1 cellular context compared by ENCODE assay signal in the genomic region with DNA sequence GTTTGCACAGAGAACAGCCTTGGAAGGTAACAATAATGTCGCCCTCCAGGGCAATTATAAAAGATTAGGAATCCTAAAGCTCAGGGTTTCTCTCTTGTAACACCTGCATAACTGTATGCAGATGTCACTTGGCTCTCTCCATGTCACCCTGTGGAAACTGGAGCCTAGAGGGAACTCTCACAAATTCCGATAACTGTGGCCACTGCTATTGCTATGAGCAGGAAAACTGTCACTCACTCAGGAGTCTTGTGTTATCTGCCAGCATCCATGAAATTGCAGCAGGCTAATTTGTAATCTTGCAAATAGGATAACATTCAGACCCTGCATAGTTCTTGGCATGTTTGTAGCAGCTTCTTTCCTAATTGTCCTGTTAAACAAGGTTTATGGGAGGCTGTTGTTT.
TF ChIP-seq lines count a peak whose summit lies in the region.

No MANE protein-coding gene starts in this region.

TF ChIP-seq in GM23338, 12 proteins besides CTCF, POLR2A, EP300 and RAD21 (continued from another document):
- TF ChIP-seq, protein P1, sequence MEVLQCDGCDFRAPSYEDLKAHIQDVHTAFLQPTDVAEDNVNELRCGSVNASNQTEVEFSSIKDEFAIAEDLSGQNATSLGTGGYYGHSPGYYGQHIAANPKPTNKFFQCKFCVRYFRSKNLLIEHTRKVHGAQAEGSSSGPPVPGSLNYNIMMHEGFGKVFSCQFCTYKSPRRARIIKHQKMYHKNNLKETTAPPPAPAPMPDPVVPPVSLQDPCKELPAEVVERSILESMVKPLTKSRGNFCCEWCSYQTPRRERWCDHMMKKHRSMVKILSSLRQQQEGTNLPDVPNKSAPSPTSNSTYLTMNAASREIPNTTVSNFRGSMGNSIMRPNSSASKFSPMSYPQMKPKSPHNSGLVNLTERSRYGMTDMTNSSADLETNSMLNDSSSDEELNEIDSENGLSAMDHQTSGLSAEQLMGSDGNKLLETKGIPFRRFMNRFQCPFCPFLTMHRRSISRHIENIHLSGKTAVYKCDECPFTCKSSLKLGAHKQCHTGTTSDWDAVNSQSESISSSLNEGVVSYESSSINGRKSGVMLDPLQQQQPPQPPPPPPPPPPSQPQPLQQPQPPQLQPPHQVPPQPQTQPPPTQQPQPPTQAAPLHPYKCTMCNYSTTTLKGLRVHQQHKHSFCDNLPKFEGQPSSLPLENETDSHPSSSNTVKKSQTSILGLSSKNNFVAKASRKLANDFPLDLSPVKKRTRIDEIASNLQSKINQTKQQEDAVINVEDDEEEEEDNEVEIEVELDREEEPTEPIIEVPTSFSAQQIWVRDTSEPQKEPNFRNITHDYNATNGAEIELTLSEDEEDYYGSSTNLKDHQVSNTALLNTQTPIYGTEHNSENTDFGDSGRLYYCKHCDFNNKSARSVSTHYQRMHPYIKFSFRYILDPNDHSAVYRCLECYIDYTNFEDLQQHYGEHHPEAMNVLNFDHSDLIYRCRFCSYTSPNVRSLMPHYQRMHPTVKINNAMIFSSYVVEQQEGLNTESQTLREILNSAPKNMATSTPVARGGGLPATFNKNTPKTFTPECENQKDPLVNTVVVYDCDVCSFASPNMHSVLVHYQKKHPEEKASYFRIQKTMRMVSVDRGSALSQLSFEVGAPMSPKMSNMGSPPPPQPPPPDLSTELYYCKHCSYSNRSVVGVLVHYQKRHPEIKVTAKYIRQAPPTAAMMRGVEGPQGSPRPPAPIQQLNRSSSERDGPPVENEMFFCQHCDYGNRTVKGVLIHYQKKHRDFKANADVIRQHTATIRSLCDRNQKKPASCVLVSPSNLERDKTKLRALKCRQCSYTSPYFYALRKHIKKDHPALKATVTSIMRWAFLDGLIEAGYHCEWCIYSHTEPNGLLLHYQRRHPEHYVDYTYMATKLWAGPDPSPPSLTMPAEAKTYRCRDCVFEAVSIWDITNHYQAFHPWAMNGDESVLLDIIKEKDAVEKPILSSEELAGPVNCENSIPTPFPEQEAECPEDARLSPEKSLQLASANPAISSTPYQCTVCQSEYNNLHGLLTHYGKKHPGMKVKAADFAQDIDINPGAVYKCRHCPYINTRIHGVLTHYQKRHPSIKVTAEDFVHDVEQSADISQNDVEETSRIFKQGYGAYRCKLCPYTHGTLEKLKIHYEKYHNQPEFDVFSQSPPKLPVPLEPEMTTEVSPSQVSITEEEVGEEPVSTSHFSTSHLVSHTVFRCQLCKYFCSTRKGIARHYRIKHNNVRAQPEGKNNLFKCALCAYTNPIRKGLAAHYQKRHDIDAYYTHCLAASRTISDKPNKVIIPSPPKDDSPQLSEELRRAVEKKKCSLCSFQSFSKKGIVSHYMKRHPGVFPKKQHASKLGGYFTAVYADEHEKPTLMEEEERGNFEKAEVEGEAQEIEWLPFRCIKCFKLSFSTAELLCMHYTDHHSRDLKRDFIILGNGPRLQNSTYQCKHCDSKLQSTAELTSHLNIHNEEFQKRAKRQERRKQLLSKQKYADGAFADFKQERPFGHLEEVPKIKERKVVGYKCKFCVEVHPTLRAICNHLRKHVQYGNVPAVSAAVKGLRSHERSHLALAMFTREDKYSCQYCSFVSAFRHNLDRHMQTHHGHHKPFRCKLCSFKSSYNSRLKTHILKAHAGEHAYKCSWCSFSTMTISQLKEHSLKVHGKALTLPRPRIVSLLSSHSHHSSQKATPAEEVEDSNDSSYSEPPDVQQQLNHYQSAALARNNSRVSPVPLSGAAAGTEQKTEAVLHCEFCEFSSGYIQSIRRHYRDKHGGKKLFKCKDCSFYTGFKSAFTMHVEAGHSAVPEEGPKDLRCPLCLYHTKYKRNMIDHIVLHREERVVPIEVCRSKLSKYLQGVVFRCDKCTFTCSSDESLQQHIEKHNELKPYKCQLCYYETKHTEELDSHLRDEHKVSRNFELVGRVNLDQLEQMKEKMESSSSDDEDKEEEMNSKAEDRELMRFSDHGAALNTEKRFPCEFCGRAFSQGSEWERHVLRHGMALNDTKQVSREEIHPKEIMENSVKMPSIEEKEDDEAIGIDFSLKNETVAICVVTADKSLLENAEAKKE (CRISPR knock-in tag; IDR thresholded peaks at IDR 0.05), result no peak
- TF ChIP-seq, protein P2, sequence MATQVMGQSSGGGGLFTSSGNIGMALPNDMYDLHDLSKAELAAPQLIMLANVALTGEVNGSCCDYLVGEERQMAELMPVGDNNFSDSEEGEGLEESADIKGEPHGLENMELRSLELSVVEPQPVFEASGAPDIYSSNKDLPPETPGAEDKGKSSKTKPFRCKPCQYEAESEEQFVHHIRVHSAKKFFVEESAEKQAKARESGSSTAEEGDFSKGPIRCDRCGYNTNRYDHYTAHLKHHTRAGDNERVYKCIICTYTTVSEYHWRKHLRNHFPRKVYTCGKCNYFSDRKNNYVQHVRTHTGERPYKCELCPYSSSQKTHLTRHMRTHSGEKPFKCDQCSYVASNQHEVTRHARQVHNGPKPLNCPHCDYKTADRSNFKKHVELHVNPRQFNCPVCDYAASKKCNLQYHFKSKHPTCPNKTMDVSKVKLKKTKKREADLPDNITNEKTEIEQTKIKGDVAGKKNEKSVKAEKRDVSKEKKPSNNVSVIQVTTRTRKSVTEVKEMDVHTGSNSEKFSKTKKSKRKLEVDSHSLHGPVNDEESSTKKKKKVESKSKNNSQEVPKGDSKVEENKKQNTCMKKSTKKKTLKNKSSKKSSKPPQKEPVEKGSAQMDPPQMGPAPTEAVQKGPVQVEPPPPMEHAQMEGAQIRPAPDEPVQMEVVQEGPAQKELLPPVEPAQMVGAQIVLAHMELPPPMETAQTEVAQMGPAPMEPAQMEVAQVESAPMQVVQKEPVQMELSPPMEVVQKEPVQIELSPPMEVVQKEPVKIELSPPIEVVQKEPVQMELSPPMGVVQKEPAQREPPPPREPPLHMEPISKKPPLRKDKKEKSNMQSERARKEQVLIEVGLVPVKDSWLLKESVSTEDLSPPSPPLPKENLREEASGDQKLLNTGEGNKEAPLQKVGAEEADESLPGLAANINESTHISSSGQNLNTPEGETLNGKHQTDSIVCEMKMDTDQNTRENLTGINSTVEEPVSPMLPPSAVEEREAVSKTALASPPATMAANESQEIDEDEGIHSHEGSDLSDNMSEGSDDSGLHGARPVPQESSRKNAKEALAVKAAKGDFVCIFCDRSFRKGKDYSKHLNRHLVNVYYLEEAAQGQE (IDR thresholded peaks at IDR 0.05; ENCODE audit: unreplicated experiment), result no peak
- no peak for TF ChIP-seq STAT1 (IDR thresholded peaks at IDR 0.05; ENCODE audit: unreplicated experiment)
- TF ChIP-seq NANOG (IDR thresholded peaks at IDR 0.05; ENCODE audit: borderline replicate concordance), result no peak
- TF ChIP-seq EZH2phosphoT487 (IDR thresholded peaks at IDR 0.05; ENCODE audit: unreplicated experiment), result no peak
- TF ChIP-seq CREB1 (CRISPR knock-in tag; IDR thresholded peaks at IDR 0.05; ENCODE audit: low read depth), result no peak
- TF ChIP-seq POLR2AphosphoS5 (IDR thresholded peaks at IDR 0.05; ENCODE audit: low read depth), result no peak
- no peak for TF ChIP-seq ZNF114 (CRISPR knock-in tag; IDR thresholded peaks at IDR 0.05)
- no peak for TF ChIP-seq ZNF331 (CRISPR knock-in tag; IDR thresholded peaks at IDR 0.05; ENCODE audit: low read depth)
- TF ChIP-seq, protein P3, sequence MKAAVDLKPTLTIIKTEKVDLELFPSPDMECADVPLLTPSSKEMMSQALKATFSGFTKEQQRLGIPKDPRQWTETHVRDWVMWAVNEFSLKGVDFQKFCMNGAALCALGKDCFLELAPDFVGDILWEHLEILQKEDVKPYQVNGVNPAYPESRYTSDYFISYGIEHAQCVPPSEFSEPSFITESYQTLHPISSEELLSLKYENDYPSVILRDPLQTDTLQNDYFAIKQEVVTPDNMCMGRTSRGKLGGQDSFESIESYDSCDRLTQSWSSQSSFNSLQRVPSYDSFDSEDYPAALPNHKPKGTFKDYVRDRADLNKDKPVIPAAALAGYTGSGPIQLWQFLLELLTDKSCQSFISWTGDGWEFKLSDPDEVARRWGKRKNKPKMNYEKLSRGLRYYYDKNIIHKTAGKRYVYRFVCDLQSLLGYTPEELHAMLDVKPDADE (IDR thresholded peaks at IDR 0.05), result no peak
- TF ChIP-seq EZH2 (IDR thresholded peaks at IDR 0.05; ENCODE audit: low read depth, unreplicated experiment), result no peak
